Comparison of ENCODE assay signal across 21 cellular contexts in genomic region chr15:92117301-92117731, GRCh38.
DNase-seq lines count a peak whose midpoint lies in the region; TF ChIP-seq lines count a peak whose summit lies in the region.
"Had no signal": no experiment of that assay in that cellular context is flagged by ENCODE, and none has a peak within 500 bp of the region (broad histone marks: within the 10 kb centered on the region; RNA-seq: fewer than 3 reads in every experiment).

No MANE protein-coding gene starts in this region.

- H3K4me1 Mint-ChIP-seq in activated T-helper 1 cell treated with anti-CD3 and anti-CD28 coated beads, Interleukin-12 subunit alpha, Interleukin-12 subunit beta, Interleukin-2, Interleukin-4 antibody, amounts not matched to agents 30 ng/mL and 10 ng/mL and 1 ng/mL, durations not matched to agents 14 hours and 24 hours and 36 hours (ENCODE audit: low read depth): no peaks in the 10 kb centered on the region
- peaks cover 17 to 24% of the 10 kb centered on the region in 2 donors for H3K4me1 Mint-ChIP-seq in immature natural killer cell

- TF ChIP-seq CTCF in fibroblast of mammary gland (conservative IDR thresholded peaks at IDR 0.05; ENCODE audit: control insufficient read depth, insufficient read depth, low read depth, low read length): no peak

- H3K27me3 ChIP-seq in HUES48 (ENCODE audit: control insufficient read depth, insufficient read depth, low read length): peaks cover 21% of the 10 kb centered on the region
- H3K27me3 ChIP-seq: foreskin keratinocyte, suprapubic skin had no signal

- peaks cover 17% of the 10 kb centered on the region for H3K36me3 Mint-ChIP-seq in activated T-helper 1 cell treated with anti-CD3 and anti-CD28 coated beads, Interleukin-12 subunit alpha, Interleukin-12 subunit beta, Interleukin-2, Interleukin-4 antibody, amounts not matched to agents 30 ng/mL and 10 ng/mL and 1 ng/mL, durations not matched to agents 14 hours and 24 hours and 36 hours (ENCODE audit: low read depth)
- H3K36me3 Mint-ChIP-seq in immature natural killer cell: peaks cover 19 to 28% (median 25%) of the 10 kb centered on the region in 3 donors

- peak; percentile 25 for DNase-seq in AG20443 (ENCODE audit: low spot score)
- peak; percentile 36 for DNase-seq in fibroblast of mammary gland (ENCODE audit: low read depth)
- DNase-seq in pons (ENCODE audit: low spot score): peak; percentile 55
- DNase-seq in GM19238 (ENCODE audit: insufficient read length, low spot score): no peak
- no peak for DNase-seq in activated T-helper 1 cell treated with anti-CD3 and anti-CD28 coated beads, Interleukin-12 subunit alpha, Interleukin-12 subunit beta, Interleukin-2, Interleukin-4 antibody, amounts not matched to agents 30 ng/mL and 10 ng/mL and 1 ng/mL, durations not matched to agents 14 hours and 24 hours and 36 hours (ENCODE audit: low spot score)
- no peak for DNase-seq in erythroblast (lab: John Stamatoyannopoulos, UW)
- no peak for DNase-seq in immature natural killer cell
- DNase-seq: activated CD4-positive, alpha-beta T cell treated with anti-CD3 and anti-CD28 coated beads, Interleukin-2, amount 50 U/mL, for 1 hour; activated CD8-positive, alpha-beta memory T cell treated with anti-CD3 and anti-CD28 coated beads, Interleukin-2, amount 50 U/mL, for 48 hours; activated gamma-delta T cell; amygdala; DMS79; foreskin keratinocyte; NCI-H1105; NCI-H2081 treated with DMSO at 0.1 percent for 48 hours; NCI-H524; SHP77; T-helper 1 cell had no signal

- peak overlapping the region; percentile 87 for H3K27ac ChIP-seq in HUES48 (ENCODE audit: low read depth, low read length)
- H3K27ac ChIP-seq: foreskin keratinocyte, suprapubic skin had no signal

- peaks cover 61% of the 10 kb centered on the region for H3K4me1 ChIP-seq in HUES48 (ENCODE audit: control insufficient read depth, insufficient read depth, low read length)
- H3K4me1 ChIP-seq: foreskin keratinocyte had no signal

- no peaks in the 10 kb centered on the region for H3K27me3 Mint-ChIP-seq in activated T-helper 1 cell treated with anti-CD3 and anti-CD28 coated beads, Interleukin-12 subunit alpha, Interleukin-12 subunit beta, Interleukin-2, Interleukin-4 antibody, amounts not matched to agents 30 ng/mL and 10 ng/mL and 1 ng/mL, durations not matched to agents 14 hours and 24 hours and 36 hours (ENCODE audit: insufficient read depth)
- peaks cover 0 to 3% (median 3%) of the 10 kb centered on the region in 3 donors for H3K27me3 Mint-ChIP-seq in immature natural killer cell (ENCODE audit: low read depth in 3 of 3)

- no peak overlapping the region for H3K4me3 ChIP-seq in HUES48 (ENCODE audit: low read depth, low read length)
- no peak overlapping the region for H3K4me3 ChIP-seq in fibroblast of mammary gland (ENCODE audit: control insufficient read depth, low read depth, low read length)
- H3K4me3 ChIP-seq: suprapubic skin had no signal

- H3K27ac Mint-ChIP-seq in activated T-helper 1 cell treated with anti-CD3 and anti-CD28 coated beads, Interleukin-12 subunit alpha, Interleukin-12 subunit beta, Interleukin-2, Interleukin-4 antibody, amounts not matched to agents 30 ng/mL and 10 ng/mL and 1 ng/mL, durations not matched to agents 14 hours and 24 hours and 36 hours: no peak overlapping the region
- H3K27ac Mint-ChIP-seq in immature natural killer cell: no peak overlapping the region
- H3K27ac Mint-ChIP-seq: endodermal cell had no signal

- H3K9me3 ChIP-seq in HUES48 (ENCODE audit: control insufficient read depth, insufficient read depth, low read length): peaks cover 6% of the 10 kb centered on the region
- H3K9me3 ChIP-seq: suprapubic skin had no signal

- intact Hi-C loops in activated T-helper 1 cell treated with anti-CD3 and anti-CD28 coated beads, Interleukin-12 subunit alpha, Interleukin-12 subunit beta, Interleukin-2, Interleukin-4 antibody, amounts not matched to agents 30 ng/mL and 10 ng/mL and 1 ng/mL, durations not matched to agents 14 hours and 24 hours and 36 hours (cut with micrococcal nuclease): no loop called here

- H3K4me3 Mint-ChIP-seq in activated T-helper 1 cell treated with anti-CD3 and anti-CD28 coated beads, Interleukin-12 subunit alpha, Interleukin-12 subunit beta, Interleukin-2, Interleukin-4 antibody, amounts not matched to agents 30 ng/mL and 10 ng/mL and 1 ng/mL, durations not matched to agents 14 hours and 24 hours and 36 hours: no peak overlapping the region
- no peak overlapping the region for H3K4me3 Mint-ChIP-seq in immature natural killer cell
- H3K4me3 Mint-ChIP-seq: endodermal cell had no signal

- H3K9ac ChIP-seq in HUES48 (ENCODE audit: low read depth, low read length): no peak overlapping the region

- no peak for TF ChIP-seq POLR2A in erythroblast (IDR thresholded peaks at IDR 0.05; ENCODE audit: low read length)

- peaks cover 5% of the 10 kb centered on the region for H3K9me3 Mint-ChIP-seq in activated T-helper 1 cell treated with anti-CD3 and anti-CD28 coated beads, Interleukin-12 subunit alpha, Interleukin-12 subunit beta, Interleukin-2, Interleukin-4 antibody, amounts not matched to agents 30 ng/mL and 10 ng/mL and 1 ng/mL, durations not matched to agents 14 hours and 24 hours and 36 hours
- peaks cover 0 to 10% (median 7%) of the 10 kb centered on the region in 6 donors for H3K9me3 Mint-ChIP-seq in immature natural killer cell

- H3K36me3 ChIP-seq in HUES48 (ENCODE audit: control insufficient read depth, insufficient read depth, low read length): no peaks in the 10 kb centered on the region; the same call in 1 of the 2 replicates

Comparison
In these comparisons a context has a peak if more than half of its experiments do, and no peak if none do; other contexts are left out.
1. DNase-seq: peak in AG20443 (single experiment), fibroblast of mammary gland (single experiment) and pons (single experiment); none in GM19238 (single experiment), activated T-helper 1 cell treated with anti-CD3 and anti-CD28 coated beads, Interleukin-12 subunit alpha, Interleukin-12 subunit beta, Interleukin-2, Interleukin-4 antibody, amounts not matched to agents 30 ng/mL and 10 ng/mL and 1 ng/mL, durations not matched to agents 14 hours and 24 hours and 36 hours (single experiment), erythroblast (0 of 2) and immature natural killer cell (0 of 3).